ENCODE assay signal across 16 cellular contexts in genomic region chr15:48012191-48012590, GRCh38.
DNase-seq lines count a peak whose midpoint lies in the region; TF ChIP-seq lines count a peak whose summit lies in the region.
"Had no signal": no experiment of that assay in that cellular context is flagged by ENCODE, and none has a peak within 500 bp of the region (broad histone marks: within the 10 kb centered on the region; RNA-seq: fewer than 3 reads in every experiment).

No MANE protein-coding gene starts in this region.

- no peak for TF ChIP-seq CTCF in GM20000 (IDR thresholded peaks at IDR 0.05; ENCODE audit: extremely low read depth, missing control alignments)

- DNase-seq in ELF-1 (ENCODE audit: low read depth, low spot score): peak; percentile 74
- DNase-seq in left kidney (ENCODE audit: low read depth, low spot score): peak; percentile 19
- peak; percentile 55 for DNase-seq in renal cortical epithelial cell (ENCODE audit: low read depth)
- no peak for DNase-seq in COLO829 (ENCODE audit: low spot score)
- no peak for DNase-seq in GM20000 (ENCODE audit: low spot score)
- DNase-seq: AML-193; CD4-positive, alpha-beta T cell; CD8-positive, alpha-beta T cell; COR-L47; DMS 273 treated with DMSO at 0.1 percent for 48 hours; DMS153; DMS53; DMS79; DND-41; EL; GF-D8 had no signal

Comparison
In these comparisons a context has a peak if more than half of its experiments do, and no peak if none do; other contexts are left out.
1. DNase-seq: peak in ELF-1 (single experiment), left kidney (single experiment) and renal cortical epithelial cell (single experiment); none in COLO829 (single experiment) and GM20000 (single experiment).